10 cellular contexts compared by ENCODE assay signal in the genomic region with DNA sequence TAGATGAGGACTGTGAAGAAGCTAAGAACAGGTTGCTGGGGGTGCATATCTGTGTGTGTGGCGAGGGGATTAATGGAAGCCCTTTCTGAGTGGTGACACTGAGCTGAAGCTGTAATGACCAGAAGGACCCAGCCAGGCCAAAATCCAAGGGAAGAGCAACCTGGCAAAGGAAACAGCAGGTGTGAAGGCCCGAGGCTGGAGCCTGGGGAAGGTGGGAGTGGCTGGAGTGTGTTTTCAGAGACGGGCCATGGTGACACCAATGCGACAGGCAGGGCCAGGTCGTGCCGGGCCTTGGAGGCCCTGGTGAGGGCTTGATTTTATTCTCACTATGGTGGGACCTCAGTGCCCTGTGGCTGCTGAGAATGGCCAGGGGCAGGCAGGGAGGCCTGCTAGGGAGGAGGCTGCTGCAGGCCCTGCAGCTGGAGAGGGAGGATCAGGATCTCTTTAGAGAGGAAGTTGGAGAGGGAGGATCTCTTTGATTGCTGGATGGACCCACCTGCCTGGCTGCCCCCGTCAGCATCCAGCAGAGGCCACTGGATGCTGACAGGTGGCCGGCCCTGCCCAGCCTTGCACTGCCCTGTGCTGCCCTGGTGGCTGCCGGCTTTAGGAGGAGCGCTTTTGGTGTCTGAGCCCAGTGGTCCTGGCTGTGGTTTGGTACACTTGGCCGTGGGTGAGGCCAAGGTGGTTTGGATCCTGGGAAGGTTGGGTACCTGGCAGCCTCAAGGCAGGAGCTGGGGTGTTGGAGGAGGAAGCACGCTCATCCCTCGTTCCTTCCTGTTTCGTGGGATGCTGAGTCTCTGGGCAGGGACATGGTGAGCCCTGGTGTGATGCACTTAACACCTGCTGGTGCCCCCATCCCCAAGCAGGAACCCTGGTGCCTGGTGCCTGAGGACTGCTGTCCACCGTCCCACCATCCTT.
DNase-seq lines count a peak whose midpoint lies in the region; ATAC-seq and TF ChIP-seq lines count a peak whose summit lies in the region.
"Had no signal": no experiment of that assay in that cellular context is flagged by ENCODE, and none has a peak within 500 bp of the region (broad histone marks: within the 10 kb centered on the region; RNA-seq: fewer than 3 reads in every experiment).

No MANE protein-coding gene starts in this region.

- no peaks in the 10 kb centered on the region for H3K36me3 Mint-ChIP-seq in CD4-positive, alpha-beta T cell (ENCODE audit: low read depth)
- H3K36me3 Mint-ChIP-seq in HFFc6 (ENCODE audit: low read depth) (peaks cover 29% of the 10 kb centered on the region), nephron (ENCODE audit: low read depth) (no peaks in the 10 kb centered on the region), nephron progenitor cell (ENCODE audit: low read depth) (no peaks in the 10 kb centered on the region)

- H3K9me3 Mint-ChIP-seq in CD4-positive, alpha-beta T cell = no peaks in the 10 kb centered on the region
- peaks cover 18% of the 10 kb centered on the region for H3K9me3 Mint-ChIP-seq in HFFc6
- no peaks in the 10 kb centered on the region for H3K9me3 Mint-ChIP-seq in nephron
- H3K9me3 Mint-ChIP-seq in nephron progenitor cell = peaks cover 14% of the 10 kb centered on the region

- peaks cover 78% of the 10 kb centered on the region for H3K4me1 Mint-ChIP-seq in CD4-positive, alpha-beta T cell (ENCODE audit: low read depth)
- H3K4me1 Mint-ChIP-seq in HFFc6 (ENCODE audit: low read depth) (peaks cover 67% of the 10 kb centered on the region), nephron (peaks cover 52% of the 10 kb centered on the region), nephron progenitor cell (peaks cover 43% of the 10 kb centered on the region)

- no peaks in the 10 kb centered on the region for H3K27me3 Mint-ChIP-seq in CD4-positive, alpha-beta T cell
- H3K27me3 Mint-ChIP-seq in HFFc6 (ENCODE audit: insufficient read depth) (no peaks in the 10 kb centered on the region; the same call in none of the 2 replicates), nephron (ENCODE audit: low read depth) (peaks cover 9% of the 10 kb centered on the region), nephron progenitor cell (ENCODE audit: low read depth, poor library complexity) (peaks cover 10% of the 10 kb centered on the region)

- peak in 1 of 10 experiments; percentile 29 for DNase-seq in CD4-positive, alpha-beta T cell
- no peak for DNase-seq in HFFc6
- peak; percentile 24 for DNase-seq in cerebellar cortex (ENCODE audit: low spot score)
- DNase-seq in SKM-1 treated with dmso at 0.1 percent for 144 hours (lab: John Stamatoyannopoulos, UW; ENCODE audit: unreplicated experiment) = no peak
- no peak for DNase-seq in nephron progenitor cell
- no peak for DNase-seq in GM10248 (ENCODE audit: extremely low spot score)
- no peak for DNase-seq in SIG-M5 (lab: John Stamatoyannopoulos, UW)
- DNase-seq: Calu3, Karpas-422 had no signal

- no peak overlapping the region for H3K27ac ChIP-seq in CD4-positive, alpha-beta T cell (ENCODE audit: low read depth, low read length)

- H3K27me3 ChIP-seq in CD4-positive, alpha-beta T cell (ENCODE audit: control insufficient read depth, insufficient read depth, low read length) = no peaks in the 10 kb centered on the region

- H3K27ac Mint-ChIP-seq in CD4-positive, alpha-beta T cell = peak overlapping the region; percentile 10
- H3K27ac Mint-ChIP-seq in HFFc6 = peak overlapping the region; percentile 61; the same call in 1 of the 2 replicates
- peak overlapping the region in 2 of 3 experiments; percentile 47 to 62 for H3K27ac Mint-ChIP-seq in nephron
- no peak overlapping the region for H3K27ac Mint-ChIP-seq in nephron progenitor cell

- ATAC-seq in CD4-positive, alpha-beta T cell (ENCODE audit: poor library complexity) = no peak

- TF ChIP-seq CTCF in CD4-positive, alpha-beta T cell (IDR thresholded peaks at IDR 0.05) = no peak
- TF ChIP-seq CTCF in HFFc6 (IDR thresholded peaks at IDR 0.05) (no peak), nephron (IDR thresholded peaks at IDR 0.05; ENCODE audit: unreplicated experiment in 3 of 3) (no peak), nephron progenitor cell (IDR thresholded peaks at IDR 0.05) (no peak), GM10248 (IDR thresholded peaks at IDR 0.05; ENCODE audit: control extremely low read depth, extremely low read depth, low read depth, missing control alignments) (no peak)

- POLR2A ChIA-PET in CD4-positive, alpha-beta T cell (lab: Charles Lee) = interaction anchor here (3.2 to 5.7 kb wide), 3 partner anchors 47 to 131 kb away, joined by 23 to 91 read pairs (median 31); no protein-coding TSS in a partner anchor
- POLR2A ChIA-PET in GM10248 (lab: Yijun Ruan, JAX) = no interaction called here

- no peaks in the 10 kb centered on the region for H3K9me3 ChIP-seq in CD4-positive, alpha-beta T cell (ENCODE audit: control insufficient read depth, low read length)

- peak overlapping the region; percentile 9 for H3K4me3 Mint-ChIP-seq in CD4-positive, alpha-beta T cell
- H3K4me3 Mint-ChIP-seq in HFFc6 (no peak overlapping the region), nephron (no peak overlapping the region), nephron progenitor cell (no peak overlapping the region)

- intact Hi-C loops in CD4-positive, alpha-beta T cell (cut with DNase I, micrococcal nuclease) = loop anchor here in 1 of 2 experiments (10.0 kb wide), 1 partner anchor 686 kb away; no protein-coding TSS in a partner anchor

- CTCF ChIA-PET in CD4-positive, alpha-beta T cell (lab: Charles Lee) = interaction anchor here (4.8 to 5.2 kb wide), 2 partner anchors 71 to 100 kb away, joined by 36 to 51 read pairs; no protein-coding TSS in a partner anchor
- CTCF ChIA-PET in GM10248 (lab: Yijun Ruan, JAX) = interaction anchor here (1.0 to 6.1 kb wide), 7 partner anchors 9 to 690 kb away, joined by 3 to 61 read pairs (median 5); no protein-coding TSS in a partner anchor
